In genomic region chr15:43433160-43433559, GRCh38 we compare ENCODE assay signal across 19 cellular contexts.
DNase-seq lines count a peak whose midpoint lies in the region; FAIRE-seq and TF ChIP-seq lines count a peak whose summit lies in the region.
"Had no signal": no experiment of that assay in that cellular context is flagged by ENCODE, and none has a peak within 500 bp of the region (broad histone marks: within the 10 kb centered on the region; RNA-seq: fewer than 3 reads in every experiment).

No MANE protein-coding gene starts in this region.

- peaks cover 6% of the 10 kb centered on the region for H3K36me3 Mint-ChIP-seq in activated naive CD4-positive, alpha-beta T cell treated with anti-CD3 and anti-CD28 coated beads, Interleukin-2, amount 10 ng/mL, durations not matched to agents 7 days and 5 days

- H3K4me1 Mint-ChIP-seq in activated naive CD4-positive, alpha-beta T cell treated with anti-CD3 and anti-CD28 coated beads, Interleukin-2, amount 10 ng/mL, durations not matched to agents 7 days and 5 days, result peaks cover 2% of the 10 kb centered on the region

- no peaks in the 10 kb centered on the region for H3K27me3 Mint-ChIP-seq in activated naive CD4-positive, alpha-beta T cell treated with anti-CD3 and anti-CD28 coated beads, Interleukin-2, amount 10 ng/mL, durations not matched to agents 7 days and 5 days

- no peak overlapping the region for H3K4me3 Mint-ChIP-seq in activated naive CD4-positive, alpha-beta T cell treated with anti-CD3 and anti-CD28 coated beads, Interleukin-2, amount 10 ng/mL, durations not matched to agents 7 days and 5 days

- H3K4me3 ChIP-seq in fibroblast of pulmonary artery (replicated peaks; ENCODE audit: low read depth, low read length), result no peak overlapping the region
- H3K4me3 ChIP-seq: BLaER1 treated with 17β-estradiol and CSF1 and Interleukin-3, amounts not matched to agents 10 nM and 100 nM had no signal

- no peak overlapping the region for H3K27ac Mint-ChIP-seq in activated naive CD4-positive, alpha-beta T cell treated with anti-CD3 and anti-CD28 coated beads, Interleukin-2, amount 10 ng/mL, durations not matched to agents 7 days and 5 days

- CTCF ChIA-PET in activated naive CD4-positive, alpha-beta T cell treated with anti-CD3 and anti-CD28 coated beads, Interleukin-2, amount 10 ng/mL, durations not matched to agents 7 days and 5 days (lab: Charles Lee), result interaction anchor here (0.5 to 1.0 kb wide), 3 partner anchors 8 to 16 kb away, joined by 3 read pairs; no protein-coding TSS in a partner anchor

- peak; percentile 45 for DNase-seq in EH (ENCODE audit: low read depth)
- peak; percentile 71 for DNase-seq in amniotic epithelial cell (ENCODE audit: low read depth)
- peak; percentile 10 for DNase-seq in fibroblast of pulmonary artery (ENCODE audit: low read depth)
- DNase-seq in activated gamma-delta T cell (lab: John Stamatoyannopoulos, UW), result no peak
- DNase-seq in activated naive CD4-positive, alpha-beta T cell treated with anti-CD3 and anti-CD28 coated beads, Interleukin-2, amount 10 ng/mL, durations not matched to agents 7 days and 5 days, result no peak
- DNase-seq in D341Med (ENCODE audit: low spot score), result no peak
- DNase-seq in GM19239 (ENCODE audit: insufficient read length, low spot score), result no peak
- DNase-seq: ACHN; DMS153; GOT3; KG1; NCI-H1092 treated with DMSO at 0.1 percent for 48 hours; NCI-H1694; NCI-H2107; NCI-H226; NCI-H526 treated with DMSO at 0.1 percent for 48 hours; NK-92 treated with Interleukin-12 subunit alpha and Interleukin-12 subunit beta, amount 100 ng/mL, for 24 hours had no signal

- H3K9me3 Mint-ChIP-seq in activated naive CD4-positive, alpha-beta T cell treated with anti-CD3 and anti-CD28 coated beads, Interleukin-2, amount 10 ng/mL, durations not matched to agents 7 days and 5 days, result no peaks in the 10 kb centered on the region

- no peak for FAIRE-seq in GM19239 (lab: Jason Lieb, UNC)
- FAIRE-seq: GM18507 had no signal

- TF ChIP-seq CTCF in fibroblast of pulmonary artery (IDR thresholded peaks at IDR 0.05; ENCODE audit: low read length, missing control alignments), result no peak

Comparison
In these comparisons a context has a peak if more than half of its experiments do, and no peak if none do; other contexts are left out.
1. DNase-seq: peak in EH (single experiment), amniotic epithelial cell (single experiment) and fibroblast of pulmonary artery (single experiment); none in activated gamma-delta T cell (single experiment), activated naive CD4-positive, alpha-beta T cell treated with anti-CD3 and anti-CD28 coated beads, Interleukin-2, amount 10 ng/mL, durations not matched to agents 7 days and 5 days (single experiment), D341Med (single experiment) and GM19239 (single experiment).